In the genomic region with DNA sequence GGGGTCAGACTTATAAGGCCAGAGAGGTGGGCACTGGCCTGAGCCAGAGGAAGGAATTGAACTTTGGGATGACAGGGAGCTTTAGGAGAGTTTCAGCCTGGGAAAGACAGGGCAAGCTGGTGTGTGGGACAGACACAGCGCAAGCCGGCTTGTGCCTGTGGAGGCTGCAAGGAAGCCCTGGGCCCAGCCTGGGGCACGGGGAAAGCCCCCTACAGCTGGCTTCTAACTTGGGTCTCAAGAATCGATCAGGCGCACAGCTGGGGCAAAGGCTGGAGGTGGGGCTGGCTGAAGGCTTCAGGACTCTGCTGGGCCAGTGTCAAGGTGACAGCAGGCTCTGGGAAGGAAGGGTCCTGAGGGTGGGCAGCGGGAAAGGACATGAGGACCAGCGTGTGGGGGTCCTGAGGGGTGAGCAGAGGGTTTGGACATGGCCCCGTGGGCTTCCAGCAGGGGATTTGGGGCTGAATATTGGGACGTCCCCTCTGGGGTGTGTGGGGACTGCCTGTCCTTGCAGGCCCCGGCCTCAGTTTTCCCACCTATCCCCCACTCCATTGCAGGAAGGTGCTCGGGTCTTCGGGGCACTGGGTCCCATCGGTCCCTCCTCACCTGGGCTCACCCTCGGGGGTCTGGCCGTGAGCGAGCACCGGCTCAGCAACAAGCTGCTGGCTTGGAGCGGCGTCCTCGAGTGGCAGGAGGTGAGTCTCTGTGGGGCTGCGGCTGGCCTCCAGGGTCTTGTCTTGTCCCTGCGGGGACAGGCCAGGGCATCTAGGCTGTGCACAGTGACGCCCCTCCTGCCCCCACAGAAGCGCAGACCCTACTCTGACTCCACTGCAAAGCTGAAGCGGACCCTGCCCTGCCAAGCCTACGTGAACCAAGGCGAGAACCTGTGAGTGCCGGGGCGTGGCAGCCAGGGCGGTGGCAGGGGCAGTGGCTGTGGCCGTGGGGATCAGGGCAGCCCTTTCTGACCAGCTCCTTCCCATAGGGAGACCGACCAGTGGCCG, we compare ENCODE assay signal across 2 cellular contexts.
TF ChIP-seq lines count a peak whose summit lies in the region.

No MANE protein-coding gene starts in this region.

TF ChIP-seq in SK-N-SH, 30 proteins besides CTCF, POLR2A, EP300 and RAD21:
- TF ChIP-seq ELF1 (IDR thresholded peaks at IDR 0.05) (no peak), GABPA (IDR thresholded peaks at IDR 0.05; ENCODE audit: low read depth) (no peak), POLR2AphosphoS5 (IDR thresholded peaks at IDR 0.05; ENCODE audit: low read depth, low read length) (no peak), FOSL2 (IDR thresholded peaks at IDR 0.05; ENCODE audit: borderline replicate concordance, low read depth) (no peak), MXI1 (IDR thresholded peaks at IDR 0.05; ENCODE audit: low read depth, low read length) (no peak), RXRA (IDR thresholded peaks at IDR 0.05; ENCODE audit: borderline replicate concordance, low read depth) (no peak), RFX5 (IDR thresholded peaks at IDR 0.05; ENCODE audit: low read length) (no peak), MEF2A (IDR thresholded peaks at IDR 0.05; ENCODE audit: borderline replicate concordance, low read depth) (no peak), EZH2phosphoT487 (IDR thresholded peaks at IDR 0.05; ENCODE audit: borderline replicate concordance, low read depth) (no peak)
- TF ChIP-seq, protein P1, sequence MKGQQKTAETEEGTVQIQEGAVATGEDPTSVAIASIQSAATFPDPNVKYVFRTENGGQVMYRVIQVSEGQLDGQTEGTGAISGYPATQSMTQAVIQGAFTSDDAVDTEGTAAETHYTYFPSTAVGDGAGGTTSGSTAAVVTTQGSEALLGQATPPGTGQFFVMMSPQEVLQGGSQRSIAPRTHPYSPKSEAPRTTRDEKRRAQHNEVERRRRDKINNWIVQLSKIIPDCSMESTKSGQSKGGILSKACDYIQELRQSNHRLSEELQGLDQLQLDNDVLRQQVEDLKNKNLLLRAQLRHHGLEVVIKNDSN (IDR thresholded peaks at IDR 0.05; ENCODE audit: borderline replicate concordance, low read depth) = no peak

TF ChIP-seq in SK-N-SH treated with all-trans-retinoic acid at 6 μM for 48 hours, 23 proteins besides CTCF, POLR2A, EP300 and RAD21:
- TF ChIP-seq, protein P2, sequence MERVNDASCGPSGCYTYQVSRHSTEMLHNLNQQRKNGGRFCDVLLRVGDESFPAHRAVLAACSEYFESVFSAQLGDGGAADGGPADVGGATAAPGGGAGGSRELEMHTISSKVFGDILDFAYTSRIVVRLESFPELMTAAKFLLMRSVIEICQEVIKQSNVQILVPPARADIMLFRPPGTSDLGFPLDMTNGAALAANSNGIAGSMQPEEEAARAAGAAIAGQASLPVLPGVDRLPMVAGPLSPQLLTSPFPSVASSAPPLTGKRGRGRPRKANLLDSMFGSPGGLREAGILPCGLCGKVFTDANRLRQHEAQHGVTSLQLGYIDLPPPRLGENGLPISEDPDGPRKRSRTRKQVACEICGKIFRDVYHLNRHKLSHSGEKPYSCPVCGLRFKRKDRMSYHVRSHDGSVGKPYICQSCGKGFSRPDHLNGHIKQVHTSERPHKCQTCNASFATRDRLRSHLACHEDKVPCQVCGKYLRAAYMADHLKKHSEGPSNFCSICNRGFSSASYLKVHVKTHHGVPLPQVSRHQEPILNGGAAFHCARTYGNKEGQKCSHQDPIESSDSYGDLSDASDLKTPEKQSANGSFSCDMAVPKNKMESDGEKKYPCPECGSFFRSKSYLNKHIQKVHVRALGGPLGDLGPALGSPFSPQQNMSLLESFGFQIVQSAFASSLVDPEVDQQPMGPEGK (CRISPR knock-in tag; IDR thresholded peaks at IDR 0.05; ENCODE audit: borderline replicate concordance) = no peak
- TF ChIP-seq GLIS3 (CRISPR knock-in tag; IDR thresholded peaks at IDR 0.05) (no peak), OSR1 (CRISPR knock-in tag; IDR thresholded peaks at IDR 0.05) (no peak), ZFP30 (CRISPR knock-in tag; IDR thresholded peaks at IDR 0.05) (no peak), SNAI2 (CRISPR knock-in tag; IDR thresholded peaks at IDR 0.05) (no peak), BACH2 (CRISPR knock-in tag; IDR thresholded peaks at IDR 0.05; ENCODE audit: borderline replicate concordance) (no peak), ZNF8 (CRISPR knock-in tag; IDR thresholded peaks at IDR 0.05) (no peak), TOX (CRISPR knock-in tag; IDR thresholded peaks at IDR 0.05; ENCODE audit: borderline replicate concordance) (no peak)
- TF ChIP-seq, protein P3, sequence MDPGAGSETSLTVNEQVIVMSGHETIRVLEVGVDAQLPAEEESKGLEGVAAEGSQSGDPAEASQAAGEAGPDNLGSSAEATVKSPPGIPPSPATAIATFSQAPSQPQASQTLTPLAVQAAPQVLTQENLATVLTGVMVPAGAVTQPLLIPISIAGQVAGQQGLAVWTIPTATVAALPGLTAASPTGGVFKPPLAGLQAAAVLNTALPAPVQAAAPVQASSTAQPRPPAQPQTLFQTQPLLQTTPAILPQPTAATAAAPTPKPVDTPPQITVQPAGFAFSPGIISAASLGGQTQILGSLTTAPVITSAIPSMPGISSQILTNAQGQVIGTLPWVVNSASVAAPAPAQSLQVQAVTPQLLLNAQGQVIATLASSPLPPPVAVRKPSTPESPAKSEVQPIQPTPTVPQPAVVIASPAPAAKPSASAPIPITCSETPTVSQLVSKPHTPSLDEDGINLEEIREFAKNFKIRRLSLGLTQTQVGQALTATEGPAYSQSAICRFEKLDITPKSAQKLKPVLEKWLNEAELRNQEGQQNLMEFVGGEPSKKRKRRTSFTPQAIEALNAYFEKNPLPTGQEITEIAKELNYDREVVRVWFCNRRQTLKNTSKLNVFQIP (CRISPR knock-in tag; IDR thresholded peaks at IDR 0.05; ENCODE audit: borderline replicate concordance, low read depth) = no peak
